8 cellular contexts compared by ENCODE assay signal in the genomic region with DNA sequence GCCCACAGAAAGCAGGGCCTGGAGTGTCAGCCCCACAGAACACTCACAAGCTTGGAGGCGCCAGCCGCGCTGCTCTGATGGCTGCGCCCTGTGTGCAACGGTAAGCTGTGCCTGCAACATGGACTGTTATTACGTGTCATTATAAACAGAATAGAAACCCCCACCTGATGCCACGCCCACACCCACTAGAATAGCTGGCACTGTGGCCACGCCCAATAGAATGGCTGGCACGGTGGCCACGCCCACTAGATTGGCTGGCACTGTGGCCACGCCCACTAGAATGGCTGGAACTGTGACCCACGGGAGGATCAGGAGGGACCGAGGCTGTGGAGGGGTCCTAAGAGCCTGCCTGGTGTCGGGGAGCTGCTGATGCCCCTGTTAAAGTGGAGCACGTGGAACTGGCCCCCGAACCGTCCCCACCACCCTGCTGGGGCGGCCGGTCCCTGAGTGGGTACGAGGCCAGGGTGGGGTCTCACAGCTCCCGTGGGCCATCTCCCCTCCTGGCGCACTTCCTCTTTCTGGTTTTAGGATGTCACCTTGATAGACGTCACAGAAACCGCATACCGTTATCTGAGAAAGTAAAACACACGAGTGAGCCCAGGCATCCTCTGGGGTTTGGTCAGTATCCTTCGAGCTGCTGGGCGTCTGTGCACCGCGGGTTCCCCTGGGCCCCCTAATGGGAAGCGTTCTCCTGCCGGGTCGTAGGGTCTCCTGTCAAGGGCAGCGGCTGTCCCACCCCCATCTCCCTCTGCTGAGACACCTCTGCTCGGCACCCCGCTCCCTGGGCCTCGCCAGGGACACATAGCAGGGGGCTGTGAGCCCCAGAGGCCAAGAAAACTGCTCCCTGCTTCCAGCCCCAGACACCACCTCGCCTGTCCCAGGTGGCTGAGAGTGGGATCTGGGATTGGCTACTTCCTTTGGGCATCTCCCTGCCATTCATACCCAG.
DNase-seq lines count a peak whose midpoint lies in the region; ATAC-seq lines count a peak whose summit lies in the region.

No MANE protein-coding gene starts in this region.

- peaks cover 32% of the 10 kb centered on the region for H3K4me1 Mint-ChIP-seq in central memory CD8-positive, alpha-beta T cell
- H3K4me1 Mint-ChIP-seq in stimulated activated naive CD8-positive, alpha-beta T cell treated with anti-CD3 and anti-CD28 coated beads, Interleukin-15, Interleukin-2, amounts not matched to agents 100 ng/mL and 50 ng/mL, for 24 hours (ENCODE audit: low read depth), result peaks cover 44% of the 10 kb centered on the region

- peaks cover 6% of the 10 kb centered on the region for H3K36me3 Mint-ChIP-seq in central memory CD8-positive, alpha-beta T cell (ENCODE audit: insufficient read depth)
- no peaks in the 10 kb centered on the region for H3K36me3 Mint-ChIP-seq in stimulated activated naive CD8-positive, alpha-beta T cell treated with anti-CD3 and anti-CD28 coated beads, Interleukin-15, Interleukin-2, amounts not matched to agents 100 ng/mL and 50 ng/mL, for 24 hours (ENCODE audit: low read depth)

- no peaks in the 10 kb centered on the region for H3K9me3 Mint-ChIP-seq in central memory CD8-positive, alpha-beta T cell
- no peaks in the 10 kb centered on the region for H3K9me3 Mint-ChIP-seq in stimulated activated naive CD8-positive, alpha-beta T cell treated with anti-CD3 and anti-CD28 coated beads, Interleukin-15, Interleukin-2, amounts not matched to agents 100 ng/mL and 50 ng/mL, for 24 hours

- H3K27me3 Mint-ChIP-seq in central memory CD8-positive, alpha-beta T cell, result peaks cover 64% of the 10 kb centered on the region
- peaks cover 44% of the 10 kb centered on the region for H3K27me3 Mint-ChIP-seq in stimulated activated naive CD8-positive, alpha-beta T cell treated with anti-CD3 and anti-CD28 coated beads, Interleukin-15, Interleukin-2, amounts not matched to agents 100 ng/mL and 50 ng/mL, for 24 hours

- peak overlapping the region; percentile 74 for H3K4me3 Mint-ChIP-seq in central memory CD8-positive, alpha-beta T cell
- H3K4me3 Mint-ChIP-seq in stimulated activated naive CD8-positive, alpha-beta T cell treated with anti-CD3 and anti-CD28 coated beads, Interleukin-15, Interleukin-2, amounts not matched to agents 100 ng/mL and 50 ng/mL, for 24 hours, result peak overlapping the region; percentile 37

- peak overlapping the region; percentile 87 for H3K27ac Mint-ChIP-seq in central memory CD8-positive, alpha-beta T cell (ENCODE audit: low read depth)
- no peak overlapping the region for H3K27ac Mint-ChIP-seq in stimulated activated naive CD8-positive, alpha-beta T cell treated with anti-CD3 and anti-CD28 coated beads, Interleukin-15, Interleukin-2, amounts not matched to agents 100 ng/mL and 50 ng/mL, for 24 hours

- DNase-seq in 8988T (peak; percentile 78), T-helper 22 cell (ENCODE audit: low read depth) (peak; percentile 82), NCI-H1694 (lab: John Stamatoyannopoulos, UW) (no peak), T1000 (lab: John Stamatoyannopoulos, UW) (no peak)
- DNase-seq in central memory CD8-positive, alpha-beta T cell (ENCODE audit: low spot score in 2 of 2), result peak; percentile 72 to 88

- ATAC-seq in GM19035 (IDR thresholded peaks at IDR 0.05; ENCODE audit: unreplicated experiment), result peak; percentile 58
- ATAC-seq in HG03439 (IDR thresholded peaks at IDR 0.05; ENCODE audit: unreplicated experiment), result peak; percentile 54
- peak; percentile 84 for ATAC-seq in central memory CD8-positive, alpha-beta T cell (replicated peaks; ENCODE audit: extremely low read depth, poor library complexity, severe bottlenecking)

Comparison
In these comparisons a context has a peak if more than half of its experiments do, and no peak if none do; other contexts are left out.
1. DNase-seq: peak in 8988T (single experiment), T-helper 22 cell (single experiment) and central memory CD8-positive, alpha-beta T cell (2 of 2); none in NCI-H1694 (single experiment) and T1000 (single experiment).
2. Peak in every context shown above with its lines, with median percentiles within 50 percentile points of each other: ATAC-seq.